ENCODE assay signal across 17 cellular contexts in the genomic region with DNA sequence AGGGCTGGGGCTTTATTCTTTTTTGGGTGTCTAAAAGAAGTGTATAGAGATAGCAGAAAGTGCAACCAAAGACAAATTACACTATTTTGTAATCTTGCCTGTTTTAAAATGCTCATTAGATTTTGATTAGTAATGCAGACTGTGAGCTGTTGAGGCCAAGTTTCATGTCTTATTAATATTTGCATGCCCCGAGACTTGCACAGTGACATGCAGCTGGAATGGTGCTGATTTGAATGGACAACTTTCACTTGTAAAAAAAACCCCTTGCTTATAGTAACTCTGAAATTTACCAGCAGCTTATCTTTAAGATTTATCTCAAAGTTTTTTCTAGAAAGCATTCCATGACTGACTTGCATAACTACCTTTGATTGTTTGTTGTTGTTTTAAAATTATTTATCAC.
"Had no signal": no experiment of that assay in that cellular context is flagged by ENCODE, and none has a peak within 500 bp of the region (broad histone marks: within the 10 kb centered on the region; RNA-seq: fewer than 3 reads in every experiment).

No MANE protein-coding gene starts in this region.

- H3K27ac Mint-ChIP-seq: naive thymus-derived CD8-positive, alpha-beta T cell had no signal

- H3K27me3 Mint-ChIP-seq: naive thymus-derived CD8-positive, alpha-beta T cell had no signal

- ATAC-seq: foreskin keratinocyte; mucosa of descending colon; naive thymus-derived CD8-positive, alpha-beta T cell; right cardiac atrium had no signal

- H3K4me1 Mint-ChIP-seq: naive thymus-derived CD8-positive, alpha-beta T cell; neural crest cell had no signal

- H3K9me3 Mint-ChIP-seq: neural crest cell had no signal

- DNase-seq: colonic mucosa; dermis blood vessel endothelial cell; erythroblast; foreskin keratinocyte; head of caudate nucleus; mucosa of descending colon; naive thymus-derived CD8-positive, alpha-beta T cell; nucleus accumbens; ovary; right cardiac atrium; small intestine; stimulated activated CD4-positive, alpha-beta T cell treated with anti-CD3 and anti-CD28 coated beads, Interleukin-12 subunit alpha, Interleukin-12 subunit beta, amount 100 ng/mL, for 4 hours; stimulated activated naive CD4-positive, alpha-beta T cell; stomach; substantia nigra; transverse colon had no signal

- H3K4me3 Mint-ChIP-seq: naive thymus-derived CD8-positive, alpha-beta T cell; neural crest cell had no signal

- H3K36me3 Mint-ChIP-seq: naive thymus-derived CD8-positive, alpha-beta T cell had no signal
